In the genomic region with DNA sequence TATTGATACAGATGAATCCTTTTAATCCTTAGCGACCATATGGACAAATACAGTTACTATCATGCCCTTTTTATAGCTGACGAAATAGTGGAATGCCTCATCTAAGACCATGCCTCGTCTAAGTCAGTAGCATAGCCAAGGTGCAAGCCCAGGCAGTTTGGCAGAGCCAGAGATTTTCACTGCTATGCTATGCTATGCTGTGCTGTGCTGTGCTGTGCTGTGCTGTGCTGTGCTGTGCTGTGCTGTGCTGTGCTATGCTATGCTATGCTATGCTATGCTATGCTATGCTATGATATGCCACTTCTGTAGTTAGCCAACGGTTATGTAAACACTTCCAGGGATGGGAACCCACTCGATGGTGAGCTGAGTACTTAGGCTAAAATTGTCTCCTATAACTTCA, we compare ENCODE assay signal across 29 cellular contexts.
"Had no signal": no experiment of that assay in that cellular context is flagged by ENCODE, and none has a peak within 500 bp of the region (broad histone marks: within the 10 kb centered on the region; RNA-seq: fewer than 3 reads in every experiment).

No MANE protein-coding gene starts in this region.

- H3K27ac ChIP-seq: adrenal gland, body of pancreas, colonic mucosa, epithelial cell of prostate had no signal

- H3K4me3 ChIP-seq: adrenal gland, body of pancreas, colonic mucosa had no signal

- H3K27me3 ChIP-seq: adrenal gland, body of pancreas, colonic mucosa had no signal

- DNase-seq: activated CD4-positive, alpha-beta memory T cell treated with anti-CD3 and anti-CD28 coated beads for 36 hours; activated CD4-positive, alpha-beta T cell treated with anti-CD3 and anti-CD28 coated beads for 36 hours; activated CD4-positive, alpha-beta T cell treated with anti-CD3 and anti-CD28 coated beads, Interleukin-2, amount 10 ng/mL, durations not matched to agents 24 days and 14 days; activated CD4-positive, CD25-positive, alpha-beta regulatory T cell; activated CD4-positive, CD25-positive, alpha-beta regulatory T cell treated with anti-CD3 and anti-CD28 coated beads, Interleukin-2, amount 50 U/mL, for 72 hours; activated CD8-positive, alpha-beta memory T cell treated with anti-CD3 and anti-CD28 coated beads, Interleukin-2, amount 10 ng/mL, durations not matched to agents 7 days and 5 days; activated CD8-positive, alpha-beta memory T cell treated with anti-CD3 and anti-CD28 coated beads, Interleukin-2, amount 50 U/mL, for 4 hours; activated CD8-positive, alpha-beta T cell treated with anti-CD3 and anti-CD28 coated beads, Interleukin-2, amount 10 ng/mL, durations not matched to agents 7 days and 5 days; activated effector memory CD4-positive, alpha-beta T cell treated with anti-CD3 and anti-CD28 coated beads, Interleukin-2, amount 50 U/mL, for 16 hours; activated naive CD4-positive, alpha-beta T cell treated with anti-CD3 and anti-CD28 coated beads for 36 hours; activated naive CD8-positive, alpha-beta T cell treated with anti-CD3 and anti-CD28 coated beads for 36 hours; activated naive CD8-positive, alpha-beta T cell treated with anti-CD3 and anti-CD28 coated beads, Interleukin-2, amount 50 U/mL, for 24 hours; activated T-cell treated with anti-CD3 and anti-CD28 coated beads, Interleukin-2, amount 50 U/mL, for 1 hour; activated T-cell treated with anti-CD3 and anti-CD28 coated beads, Interleukin-2, amount 50 U/mL, for 48 hours; adrenal gland; amygdala; aorta; body of pancreas; caudate nucleus; cerebellar nuclear complex; colonic mucosa; effector CD8-positive, alpha-beta T cell; foreskin fibroblast; head of caudate nucleus; T-helper 2 cell had no signal

- FAIRE-seq: endometrium, endothelial cell of umbilical vein, frontal cortex had no signal

- H3K36me3 ChIP-seq: adrenal gland, colonic mucosa had no signal

- H3K9me3 ChIP-seq: adrenal gland, body of pancreas, colonic mucosa had no signal

- ATAC-seq: activated CD4-positive, alpha-beta T cell treated with anti-CD3 and anti-CD28 coated beads for 36 hours; activated CD8-positive, alpha-beta memory T cell treated with anti-CD3 and anti-CD28 coated beads, Interleukin-2, amount 10 ng/mL, durations not matched to agents 7 days and 5 days; activated CD8-positive, alpha-beta T cell treated with anti-CD3 and anti-CD28 coated beads, Interleukin-2, amount 10 ng/mL, durations not matched to agents 7 days and 5 days; activated naive CD8-positive, alpha-beta T cell treated with anti-CD3 and anti-CD28 coated beads, Interleukin-2, amount 50 U/mL, for 24 hours; body of pancreas had no signal

- H3K4me1 ChIP-seq: colonic mucosa had no signal
